Comparison of ENCODE assay signal across 8 cellular contexts in genomic region chr11:96307748-96308133, GRCh38. TPM values are rescaled to one million over a fixed set of nuclear protein-coding genes. Genes with fewer than 3 reads are reported as not detected.
DNase-seq lines count a peak whose midpoint lies in the region; ATAC-seq, FAIRE-seq and TF ChIP-seq lines count a peak whose summit lies in the region.

No MANE protein-coding gene starts in this region.

- H3K27me3 ChIP-seq in CD4-positive, CD25-positive, alpha-beta regulatory T cell (ENCODE audit: control insufficient read depth, insufficient read depth, low read length), result no peaks in the 10 kb centered on the region
- no peaks in the 10 kb centered on the region for H3K27me3 ChIP-seq in endodermal cell (ENCODE audit: control insufficient read depth, insufficient read depth, low read length, poor library complexity, severe bottlenecking)

- no peak for DNase-seq in CD4-positive, CD25-positive, alpha-beta regulatory T cell
- DNase-seq in NCI-H446 treated with DMSO at 0.1 percent for 48 hours (lab: John Stamatoyannopoulos, UW) (peak; percentile 51), endodermal cell (no peak), non-pigmented ciliary epithelial cell (ENCODE audit: low read depth) (peak; percentile 79), D721Med (ENCODE audit: insufficient read length, low spot score) (no peak), GM13976 (ENCODE audit: low spot score) (no peak), posterior cingulate gyrus (no peak)

- TF ChIP-seq CTCF in endodermal cell (conservative IDR thresholded peaks at IDR 0.05), result no peak
- no peak for TF ChIP-seq CTCF in D721Med (IDR thresholded peaks at IDR 0.05; ENCODE audit: insufficient read depth, missing control alignments)
- no peak for TF ChIP-seq CTCF in GM13976 (IDR thresholded peaks at IDR 0.05; ENCODE audit: borderline replicate concordance, control extremely low read depth, extremely low read depth, insufficient read depth, missing control alignments)

- H3K9me3 Mint-ChIP-seq in CD4-positive, CD25-positive, alpha-beta regulatory T cell, result peaks cover 0 to 2% (median 0%) of the 10 kb centered on the region in 7 donors
- H3K9me3 Mint-ChIP-seq in endodermal cell, result no peaks in the 10 kb centered on the region

- no peak overlapping the region for H3K27ac ChIP-seq in CD4-positive, CD25-positive, alpha-beta regulatory T cell (ENCODE audit: insufficient read depth, low read length, poor library complexity, severe bottlenecking)
- H3K27ac ChIP-seq in endodermal cell (ENCODE audit: low read depth, low read length), result peak overlapping the region; percentile 94

- peaks cover 22 to 86% (median 51%) of the 10 kb centered on the region in 4 donors for H3K4me1 Mint-ChIP-seq in CD4-positive, CD25-positive, alpha-beta regulatory T cell
- H3K4me1 Mint-ChIP-seq in endodermal cell, result peaks cover 27% of the 10 kb centered on the region

- peak overlapping the region; percentile 33 for H3K4me3 ChIP-seq in CD4-positive, CD25-positive, alpha-beta regulatory T cell (ENCODE audit: low read depth, low read length)
- peak overlapping the region; percentile 53 for H3K4me3 ChIP-seq in endodermal cell (ENCODE audit: low read length)

- peak overlapping the region; percentile 28 for H3K9ac ChIP-seq in endodermal cell (ENCODE audit: extremely low read depth, low read length, poor library complexity, severe bottlenecking)

- H3K4me3 Mint-ChIP-seq in CD4-positive, CD25-positive, alpha-beta regulatory T cell, result peak overlapping the region in 2 of 4 donors; percentile 47 to 73
- peak overlapping the region; percentile 7 for H3K4me3 Mint-ChIP-seq in endodermal cell

- in situ Hi-C loops in GM13976 (cut with MboI; ENCODE audit: low sequenced_read_pairs, unreplicated experiment), result no loop called here

- no peaks in the 10 kb centered on the region for H3K9me3 ChIP-seq in CD4-positive, CD25-positive, alpha-beta regulatory T cell (ENCODE audit: control insufficient read depth in 2 of 2, low read length in 2 of 2)
- no peaks in the 10 kb centered on the region for H3K9me3 ChIP-seq in endodermal cell (ENCODE audit: control insufficient read depth, low read length)

- peaks cover 18% of the 10 kb centered on the region for H3K4me1 ChIP-seq in CD4-positive, CD25-positive, alpha-beta regulatory T cell (ENCODE audit: control insufficient read depth, insufficient read depth, low read length, poor library complexity, severe bottlenecking)
- peaks cover 19% of the 10 kb centered on the region for H3K4me1 ChIP-seq in endodermal cell (ENCODE audit: control insufficient read depth, insufficient read depth, low read length)

- H3K36me3 ChIP-seq in CD4-positive, CD25-positive, alpha-beta regulatory T cell (ENCODE audit: control insufficient read depth, insufficient read depth, low read length), result peaks cover 6% of the 10 kb centered on the region
- H3K36me3 ChIP-seq in endodermal cell (ENCODE audit: control insufficient read depth, insufficient read depth, low read length), result no peaks in the 10 kb centered on the region

- H3K27me3 Mint-ChIP-seq in CD4-positive, CD25-positive, alpha-beta regulatory T cell, result no peaks in the 10 kb centered on the region
- H3K27me3 Mint-ChIP-seq in endodermal cell (ENCODE audit: insufficient read depth), result no peaks in the 10 kb centered on the region

- intact Hi-C loops in posterior cingulate gyrus (cut with DNase I), result no loop called here

- H3K27ac Mint-ChIP-seq in CD4-positive, CD25-positive, alpha-beta regulatory T cell, result peak overlapping the region; percentile 34 to 74 (median 38)
- H3K27ac Mint-ChIP-seq in endodermal cell, result peak overlapping the region; percentile 78

- peaks cover 9% of the 10 kb centered on the region for H3K36me3 Mint-ChIP-seq in CD4-positive, CD25-positive, alpha-beta regulatory T cell
- H3K36me3 Mint-ChIP-seq in endodermal cell (ENCODE audit: low read depth), result no peaks in the 10 kb centered on the region

- FAIRE-seq in D721Med (lab: Jason Lieb, UNC), result no peak

- whole genome bisulfite sequencing in endodermal cell (ENCODE audit: insufficient coverage in 1 of 2, insufficient read length in 1 of 2), 2 experiments, result 60 to 80% methylated on average over 1 to 3 of the region's 3 CpGs

- ATAC-seq in CD4-positive, CD25-positive, alpha-beta regulatory T cell (ENCODE audit: low read depth in 2 of 2), result no peak
- ATAC-seq in GM19463 (IDR thresholded peaks at IDR 0.05; ENCODE audit: unreplicated experiment), result no peak

RNA-seq across cellular contexts. Expression of gene MAML2, which starts 35.3 kb away (rescaled TPM):
- total RNA-seq in CD4-positive, CD25-positive, alpha-beta regulatory T cell, result 35.6 TPM
- polyA plus RNA-seq in CD4-positive, CD25-positive, alpha-beta regulatory T cell, result 1 to 10 TPM; 4.1 to 9.3 (median 7.8) TPM
- 1 to 10 TPM; 6.6 to 8.0 TPM for total RNA-seq in endodermal cell
- 16.1 TPM for polyA plus RNA-seq in endodermal cell (2013, experiment 1 of 2)
- 18.3 TPM for polyA plus RNA-seq in endodermal cell (2013, experiment 2 of 2)

Comparison
In these comparisons a context has a peak if more than half of its experiments do, and no peak if none do; other contexts are left out.
1. DNase-seq: peak in NCI-H446 treated with DMSO at 0.1 percent for 48 hours (single experiment) and non-pigmented ciliary epithelial cell (single experiment); none in CD4-positive, CD25-positive, alpha-beta regulatory T cell (0 of 3), endodermal cell (single experiment), D721Med (single experiment), GM13976 (single experiment) and posterior cingulate gyrus (0 of 10).